Comparison of ENCODE assay signal across 9 cellular contexts in genomic region chr19:12833418-12833746, GRCh38. TPM values are rescaled to one million over a fixed set of nuclear protein-coding genes. Genes with fewer than 3 reads are reported as not detected.
DNase-seq lines count a peak whose midpoint lies in the region; ATAC-seq and TF ChIP-seq lines count a peak whose summit lies in the region.
"Had no signal": no experiment of that assay in that cellular context is flagged by ENCODE, and none has a peak within 500 bp of the region (broad histone marks: within the 10 kb centered on the region; RNA-seq: fewer than 3 reads in every experiment).

No MANE protein-coding gene starts in this region.

- H3K4me1 Mint-ChIP-seq in GM23338 (peaks cover 32% of the 10 kb centered on the region), activated B cell treated with CpG ODN at 0.5 μM for 24 hours (peaks cover 24% of the 10 kb centered on the region), natural killer cell (peaks cover 17 to 33% of the 10 kb centered on the region in 2 donors)

- H3K36me3 ChIP-seq in GM23338 (ENCODE audit: insufficient read depth): no peaks in the 10 kb centered on the region

- peaks cover 11% of the 10 kb centered on the region; the same call in 1 of the 2 replicates for H4K20me1 ChIP-seq in GM23338 (replicated peaks; ENCODE audit: insufficient read depth)

- no peaks in the 10 kb centered on the region for H3K9me2 ChIP-seq in GM23338 (ENCODE audit: insufficient read depth)

- H3K27ac ChIP-seq in GM23338 (ENCODE audit: low read depth): 0 out of 2 replicates have a peak overlapping the region, but pooled peaks have one; percentile 50

- H3K36me3 Mint-ChIP-seq in GM23338 (ENCODE audit: low read depth) (no peaks in the 10 kb centered on the region; the same call in 2 of the 3 replicates), activated B cell treated with CpG ODN at 0.5 μM for 24 hours (ENCODE audit: low read depth) (no peaks in the 10 kb centered on the region), natural killer cell (no peaks in the 10 kb centered on the region)

- peaks cover 14% of the 10 kb centered on the region for H3K27me3 ChIP-seq in GM23338 (ENCODE audit: insufficient read depth)

- H3K27me3 Mint-ChIP-seq in GM23338 (ENCODE audit: insufficient read depth, low read depth, poor library complexity) (peaks cover 32% of the 10 kb centered on the region), activated B cell treated with CpG ODN at 0.5 μM for 24 hours (peaks cover 70% of the 10 kb centered on the region), natural killer cell (ENCODE audit: low read depth in 2 of 2) (peaks cover 57 to 62% of the 10 kb centered on the region in 2 donors)

- peak overlapping the region; percentile 77 for H3K4me2 ChIP-seq in GM23338

- H3K27ac Mint-ChIP-seq in GM23338: no peak overlapping the region
- H3K27ac Mint-ChIP-seq in activated B cell treated with CpG ODN at 0.5 μM for 24 hours: no peak overlapping the region
- H3K27ac Mint-ChIP-seq in natural killer cell: no peak overlapping the region

- peak overlapping the region; percentile 41 for H3K4me3 ChIP-seq in GM23338

- TF ChIP-seq CTCF in GM23338 (conservative IDR thresholded peaks at IDR 0.05; ENCODE audit: low read depth in 2 of 2) (no peak), activated B cell treated with CpG ODN at 0.5 μM for 24 hours (IDR thresholded peaks at IDR 0.05) (no peak), natural killer cell (IDR thresholded peaks at IDR 0.05) (no peak)

- no peaks in the 10 kb centered on the region for H3K9me3 Mint-ChIP-seq in GM23338
- peaks cover 3% of the 10 kb centered on the region for H3K9me3 Mint-ChIP-seq in activated B cell treated with CpG ODN at 0.5 μM for 24 hours
- peaks cover 0 to 2% of the 10 kb centered on the region in 2 donors for H3K9me3 Mint-ChIP-seq in natural killer cell

- H3K79me2 ChIP-seq in GM23338 (replicated peaks; ENCODE audit: insufficient read depth): no peaks in the 10 kb centered on the region

- POLR2A ChIA-PET in activated B cell treated with CpG ODN at 0.5 μM for 24 hours (lab: Charles Lee): no interaction called here

- peaks cover 50% of the 10 kb centered on the region for H3F3A ChIP-seq in GM23338 (replicated peaks; ENCODE audit: low read depth)

- ATAC-seq in GM23338 (no peak), activated B cell treated with CpG ODN at 0.5 μM for 24 hours (ENCODE audit: low read depth) (no peak), natural killer cell (no peak)

- no peak overlapping the region for H2AFZ ChIP-seq in GM23338

- H3K4me3 Mint-ChIP-seq in GM23338 (peak overlapping the region; percentile 51), activated B cell treated with CpG ODN at 0.5 μM for 24 hours (peak overlapping the region; percentile 41), natural killer cell (peak overlapping the region; percentile 71)

- intact Hi-C loops in activated B cell treated with CpG ODN at 0.5 μM for 24 hours (cut with micrococcal nuclease): no loop called here
- intact Hi-C loops in natural killer cell (cut with micrococcal nuclease): no loop called here

- peak; percentile 53 for DNase-seq in DMS 273 (lab: John Stamatoyannopoulos, UW; ENCODE audit: unreplicated experiment)
- DNase-seq in DMS 273 treated with DMSO at 0.1 percent for 48 hours (lab: John Stamatoyannopoulos, UW): no peak
- peak; percentile 32 for DNase-seq in GM23338 (ENCODE audit: low spot score)
- no peak for DNase-seq in activated B cell treated with CpG ODN at 0.5 μM for 24 hours
- no peak for DNase-seq in natural killer cell
- DNase-seq in NCI-H187 treated with DMSO at 0.1 percent for 48 hours (lab: John Stamatoyannopoulos, UW): no peak
- no peak for DNase-seq in kidney tubule cell (ENCODE audit: low spot score)
- DNase-seq in NCI-H2029 treated with DMSO at 0.1 percent for 48 hours (lab: John Stamatoyannopoulos, UW): no peak

- CTCF ChIA-PET in activated B cell treated with CpG ODN at 0.5 μM for 24 hours (lab: Charles Lee): no interaction called here

- peaks cover 30% of the 10 kb centered on the region for H3K4me1 ChIP-seq in GM23338 (ENCODE audit: insufficient read depth)

TF ChIP-seq in GM23338, 12 proteins besides CTCF, POLR2A, EP300 and RAD21:
- TF ChIP-seq JUNB (IDR thresholded peaks at IDR 0.05; ENCODE audit: unreplicated experiment) (no peak), EZH2 (IDR thresholded peaks at IDR 0.05; ENCODE audit: low read depth, unreplicated experiment) (no peak)
TF ChIP-seq in GM23338: peak in this region for 0.

RNA-seq across cellular contexts. Expression of gene RTBDN, which starts 1.0 kb away (rescaled TPM):
- total RNA-seq in GM23338 (2014; rRNA removed; shearing (Covaris generic)): 3.3 and 4.1 TPM in 2 replicates
- polyA plus RNA-seq in GM23338 (2016; fragmentation: Nextera tagmentation; extraction: Ambion mirVana): 4.4 and 4.6 TPM in 2 replicates
- total RNA-seq in activated B cell treated with CpG ODN at 0.5 μM for 24 hours: not detected in 2 replicates
- total RNA-seq in natural killer cell: not detected
- total RNA-seq: A172 had no signal

RNA-seq across cellular contexts. Expression of gene MAST1, which starts 4.9 kb away (rescaled TPM):
- 13.4 and 19.9 TPM in 2 replicates for total RNA-seq in GM23338 (2014; rRNA removed; shearing (Covaris generic))
- polyA plus RNA-seq in GM23338 (2016; fragmentation: Nextera tagmentation; extraction: Ambion mirVana): 8.9 and 13.9 TPM in 2 replicates
- total RNA-seq in activated B cell treated with CpG ODN at 0.5 μM for 24 hours (0.20 and 0.66 TPM in 2 replicates), natural killer cell (under 1 TPM in 2 of 3 donors, not detected in 1; 0.07 to 0.88 TPM)

RNA-seq across cellular contexts. Expression of gene RNASEH2A, which starts 27.0 kb away (rescaled TPM):
- total RNA-seq in GM23338 (2014; rRNA removed; shearing (Covaris generic)): 62.6 and 68.2 TPM in 2 replicates
- polyA plus RNA-seq in GM23338 (2016; fragmentation: Nextera tagmentation; extraction: Ambion mirVana): 39.4 and 40.5 TPM in 2 replicates
- total RNA-seq in activated B cell treated with CpG ODN at 0.5 μM for 24 hours: 13.4 and 22.1 TPM in 2 replicates
- total RNA-seq in natural killer cell: 1 to 10 TPM; 6.6 to 8.7 (median 7.4) TPM

RNA-seq across cellular contexts. Expression of gene THSD8, which starts 31.5 kb away (rescaled TPM):
- total RNA-seq in GM23338 (2014; rRNA removed; shearing (Covaris generic)): 0.38 TPM in 1 of 2 replicates, not detected in the other
- polyA plus RNA-seq in GM23338 (2016; fragmentation: Nextera tagmentation; extraction: Ambion mirVana): 38.5 and 42.2 TPM in 2 replicates
- total RNA-seq in activated B cell treated with CpG ODN at 0.5 μM for 24 hours (2.3 and 5.9 TPM in 2 replicates), natural killer cell (1 to 10 TPM; 1.7 to 2.8 (median 2.2) TPM)
- total RNA-seq: A172 had no signal

RNA-seq across cellular contexts. Expression of gene PRDX2, which starts 31.8 kb away (rescaled TPM):
- 465 and 486 TPM in 2 replicates for total RNA-seq in GM23338 (2014; rRNA removed; shearing (Covaris generic))
- 314 and 346 TPM in 2 replicates for polyA plus RNA-seq in GM23338 (2016; fragmentation: Nextera tagmentation; extraction: Ambion mirVana)
- total RNA-seq in activated B cell treated with CpG ODN at 0.5 μM for 24 hours: 53.1 and 55.6 TPM in 2 replicates
- total RNA-seq in natural killer cell: 10 to 100 TPM; 28.8 to 67.1 (median 66.9) TPM
- total RNA-seq: A172 had no signal

Comparison
In these comparisons a context has a peak if more than half of its experiments do, and no peak if none do; other contexts are left out.
1. DNase-seq: peak in DMS 273 (single experiment) and GM23338 (single experiment); none in DMS 273 treated with DMSO at 0.1 percent for 48 hours (single experiment), activated B cell treated with CpG ODN at 0.5 μM for 24 hours (single experiment), natural killer cell (single experiment), NCI-H187 treated with DMSO at 0.1 percent for 48 hours (single experiment), kidney tubule cell (single experiment) and NCI-H2029 treated with DMSO at 0.1 percent for 48 hours (single experiment).
2. Peak in every context shown above with its lines, with median percentiles within 50 percentile points of each other: H3K4me3 Mint-ChIP-seq.